15 cellular contexts compared by ENCODE assay signal in the genomic region with DNA sequence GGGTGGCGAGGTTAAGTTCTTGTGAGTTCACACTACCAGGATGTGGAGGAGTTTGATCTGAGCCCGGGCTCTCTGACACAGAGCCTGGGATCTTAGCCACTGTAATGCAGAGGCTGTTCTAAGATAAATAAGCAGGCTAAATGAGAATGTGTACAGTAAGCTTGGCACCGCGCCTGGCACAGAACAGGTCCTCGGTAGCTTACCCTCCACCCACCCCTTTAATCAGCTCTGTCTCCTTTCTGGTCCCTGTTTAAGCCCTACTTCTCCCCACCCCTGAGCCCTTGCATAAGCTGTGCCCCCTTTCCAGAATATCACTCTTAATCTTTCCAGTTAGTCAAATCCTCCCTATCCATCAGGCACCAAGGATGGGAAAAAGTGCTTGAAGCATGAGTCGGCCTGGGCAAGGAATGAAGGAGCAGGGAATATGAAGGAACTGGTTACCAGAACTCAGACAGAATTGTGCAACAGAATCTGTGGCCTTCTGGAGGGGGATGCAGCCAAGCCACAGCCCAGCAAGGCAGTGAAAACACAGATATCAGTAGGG. TPM values are rescaled to one million over a fixed set of nuclear protein-coding genes. Genes with fewer than 3 reads are reported as not detected.
A peak's percentile ranks its signal among the peaks of the same experiment; 100 is the strongest.
DNase-seq lines count a peak whose midpoint lies in the region; TF ChIP-seq lines count a peak whose summit lies in the region.
"Had no signal": no experiment of that assay in that cellular context is flagged by ENCODE, and none has a peak within 500 bp of the region (broad histone marks: within the 10 kb centered on the region; RNA-seq: fewer than 3 reads in every experiment).

No MANE protein-coding gene starts in this region.

- H3K36me3 ChIP-seq in kidney epithelial cell (ENCODE audit: control insufficient read depth, insufficient read depth, low read length), result no peaks in the 10 kb centered on the region
- H3K36me3 ChIP-seq: esophagus muscularis mucosa had no signal

- no peaks in the 10 kb centered on the region for H3K27me3 ChIP-seq in kidney epithelial cell (ENCODE audit: control insufficient read depth, insufficient read depth, low read length)
- H3K27me3 ChIP-seq: esophagus muscularis mucosa had no signal

- DNase-seq in AG09309 (ENCODE audit: low read depth) (peak; percentile 94), HT1080 (ENCODE audit: low read depth) (peak; percentile 42), astrocyte of the hippocampus (ENCODE audit: low read depth, low spot score) (peak; percentile 12), kidney epithelial cell (ENCODE audit: low read depth) (peak; percentile 65), NCI-H1417 (lab: John Stamatoyannopoulos, UW) (no peak), NCI-H2227 (lab: John Stamatoyannopoulos, UW; ENCODE audit: unreplicated experiment) (no peak), hepatic stellate cell (ENCODE audit: low spot score) (no peak)
- DNase-seq in activated CD4-positive, alpha-beta T cell treated with anti-CD3 and anti-CD28 coated beads, Interleukin-2, amount 50 U/mL, for 1 hour, result no peak
- DNase-seq: activated CD4-positive, alpha-beta T cell treated with anti-CD3 and anti-CD28 coated beads for 4 hours; GF-D8; NCI-H1105 treated with DMSO at 0.1 percent for 48 hours; stimulated activated naive B cell treated with anti-CD40 and anti-IgM and Interleukin-4, amounts not matched to agents 10 μg/mL and 1 μg/mL and 100 μg/mL, for 72 hours had no signal

- TF ChIP-seq CTCF in AG09309 (IDR thresholded peaks at IDR 0.05; ENCODE audit: control insufficient read depth, insufficient read depth, low read depth, low read length, missing control alignments), result no peak
- no peak for TF ChIP-seq CTCF in kidney epithelial cell (IDR thresholded peaks at IDR 0.05; ENCODE audit: insufficient read depth, low read length, poor library complexity, severe bottlenecking)

- H3K4me3 ChIP-seq in AG09309 (ENCODE audit: control insufficient read depth, low read depth, low read length) (no peak overlapping the region), kidney epithelial cell (ENCODE audit: low read depth, low read length) (no peak overlapping the region)
- H3K4me3 ChIP-seq: BLaER1 treated with 17β-estradiol and CSF1 and Interleukin-3, amounts not matched to agents 10 nM and 100 nM; esophagus muscularis mucosa had no signal

RNA-seq across cellular contexts. Expression of a gene that starts 32.8 kb away (rescaled TPM):
- total RNA-seq in HT1080 (2014; rRNA removed; shearing (Covaris generic)), result 0.21 TPM in 1 of 2 replicates, not detected in the other
- not detected in 2 replicates for polyA plus RNA-seq in HT1080 (2015; cell fraction: cytosol; rRNA removed)
- not detected in 2 replicates for polyA plus RNA-seq in HT1080 (2015; cell fraction: nucleus; rRNA removed)
- under 0.01 and 1.4 TPM in 2 replicates for total RNA-seq in kidney epithelial cell
- total RNA-seq: activated T-helper 2 cell treated with anti-CD3 and anti-CD28 coated beads, Interferon-gamma antibody, Interleukin-2, Interleukin-4, amounts not matched to agents 10 μg/mL and 5 μg/mL and 100 μg/mL, durations not matched to agents 14 hours and 24 hours and 36 hours had no signal

Comparison
In these comparisons a context has a peak if more than half of its experiments do, and no peak if none do; other contexts are left out.
1. DNase-seq: peak in AG09309 (single experiment), HT1080 (single experiment), astrocyte of the hippocampus (single experiment) and kidney epithelial cell (single experiment); none in activated CD4-positive, alpha-beta T cell treated with anti-CD3 and anti-CD28 coated beads, Interleukin-2, amount 50 U/mL, for 1 hour (single experiment), NCI-H1417 (0 of 3), NCI-H2227 (single experiment) and hepatic stellate cell (single experiment).